In the genomic region with DNA sequence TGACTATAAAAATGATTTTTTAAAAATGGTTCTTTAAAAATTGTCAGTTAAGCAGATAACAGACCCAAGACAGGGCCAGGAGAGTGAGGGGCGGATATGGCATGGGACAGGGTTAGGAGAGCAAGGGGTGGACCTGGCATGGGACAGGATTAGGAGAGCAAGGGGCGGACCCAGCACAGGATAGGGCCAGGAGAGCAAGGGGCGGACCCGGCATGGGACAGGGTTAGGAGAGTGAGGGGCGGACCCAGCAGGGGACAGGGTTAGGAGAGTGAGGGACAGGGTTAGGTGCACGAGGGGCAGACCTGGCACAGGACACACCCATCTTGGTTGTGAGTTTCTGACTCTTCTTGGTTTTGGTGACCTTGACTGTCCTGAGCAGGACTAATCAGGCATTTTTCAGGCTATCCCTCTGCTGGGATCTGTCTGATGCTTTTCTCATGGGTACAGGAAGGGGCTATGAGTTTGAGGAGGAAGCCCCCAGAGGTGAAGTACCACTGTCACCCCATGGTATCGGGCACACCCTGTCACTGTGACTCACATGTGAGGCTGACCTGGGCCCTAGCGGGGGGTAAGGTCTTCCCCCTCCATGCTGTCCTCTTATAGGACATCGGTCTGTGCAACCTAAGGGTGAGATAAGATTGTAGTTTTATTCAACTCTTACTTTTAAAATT, we compare ENCODE assay signal across 1 cellular context.
TF ChIP-seq lines count a peak whose summit lies in the region.

No MANE protein-coding gene starts in this region.

TF ChIP-seq in HepG2, 621 proteins besides CTCF, POLR2A, EP300 and RAD21:
- TF ChIP-seq, protein P1, sequence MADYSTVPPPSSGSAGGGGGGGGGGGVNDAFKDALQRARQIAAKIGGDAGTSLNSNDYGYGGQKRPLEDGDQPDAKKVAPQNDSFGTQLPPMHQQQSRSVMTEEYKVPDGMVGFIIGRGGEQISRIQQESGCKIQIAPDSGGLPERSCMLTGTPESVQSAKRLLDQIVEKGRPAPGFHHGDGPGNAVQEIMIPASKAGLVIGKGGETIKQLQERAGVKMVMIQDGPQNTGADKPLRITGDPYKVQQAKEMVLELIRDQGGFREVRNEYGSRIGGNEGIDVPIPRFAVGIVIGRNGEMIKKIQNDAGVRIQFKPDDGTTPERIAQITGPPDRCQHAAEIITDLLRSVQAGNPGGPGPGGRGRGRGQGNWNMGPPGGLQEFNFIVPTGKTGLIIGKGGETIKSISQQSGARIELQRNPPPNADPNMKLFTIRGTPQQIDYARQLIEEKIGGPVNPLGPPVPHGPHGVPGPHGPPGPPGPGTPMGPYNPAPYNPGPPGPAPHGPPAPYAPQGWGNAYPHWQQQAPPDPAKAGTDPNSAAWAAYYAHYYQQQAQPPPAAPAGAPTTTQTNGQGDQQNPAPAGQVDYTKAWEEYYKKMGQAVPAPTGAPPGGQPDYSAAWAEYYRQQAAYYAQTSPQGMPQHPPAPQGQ (CRISPR knock-in tag; IDR thresholded peaks at IDR 0.05; ENCODE audit: borderline replicate concordance) = no peak
- no peak for TF ChIP-seq GATAD2A (CRISPR knock-in tag; IDR thresholded peaks at IDR 0.05)
